ENCODE assay signal across 29 cellular contexts in genomic region chr2:58665156-58665553, GRCh38.
DNase-seq lines count a peak whose midpoint lies in the region; ATAC-seq, FAIRE-seq and TF ChIP-seq lines count a peak whose summit lies in the region.
"Had no signal": no experiment of that assay in that cellular context is flagged by ENCODE, and none has a peak within 500 bp of the region (broad histone marks: within the 10 kb centered on the region; RNA-seq: fewer than 3 reads in every experiment).

No MANE protein-coding gene starts in this region.

- H4K20me1 ChIP-seq in KMS-11 (ENCODE audit: insufficient read depth), result no peaks in the 10 kb centered on the region
- no peaks in the 10 kb centered on the region for H4K20me1 ChIP-seq in K562 (replicated peaks; ENCODE audit: control insufficient read depth, insufficient read depth, low read length)
- H4K20me1 ChIP-seq: BLaER1; BLaER1 treated with 17β-estradiol and CSF1 and Interleukin-3, amounts not matched to agents 10 nM and 100 nM had no signal

- H3K9ac ChIP-seq in KMS-11 (no peak overlapping the region), K562 (ENCODE audit: insufficient read depth in 1 of 2, low read depth in 2 of 2, low read length in 2 of 2) (no peak overlapping the region)
- H3K9ac ChIP-seq: BLaER1; BLaER1 treated with 17β-estradiol and CSF1 and Interleukin-3, amounts not matched to agents 10 nM and 100 nM had no signal

- BruUV-seq in K562 (replicated peaks; lab: Mats Ljungman, UMichigan), result no TSS peak

- peaks cover 3% of the 10 kb centered on the region for H3K9me3 ChIP-seq in K562 (replicated peaks; ENCODE audit: control insufficient read depth, insufficient read depth, low read depth, low read length)
- H3K9me3 ChIP-seq: A549, BE2C, BLaER1, Caco-2 had no signal

- no peak for TF ChIP-seq EP300 in K562 (IDR thresholded peaks at IDR 0.05; ENCODE audit: low read length)

- no peaks in the 10 kb centered on the region for H3K79me2 ChIP-seq in KMS-11 (ENCODE audit: insufficient read depth, low read depth)
- H3K79me2 ChIP-seq in K562 (ENCODE audit: control insufficient read depth, insufficient read depth, low read length), result no peaks in the 10 kb centered on the region

- peak; percentile 32; the same call in 1 of the 3 replicates for ATAC-seq in K562
- ATAC-seq: A549; CD8-positive, alpha-beta T cell had no signal

- DNase-seq in K562 (ENCODE audit: extremely low read depth in 1 of 4, low spot score in 3 of 4) (no peak), NCI-H187 treated with DMSO at 0.1 percent for 48 hours (lab: John Stamatoyannopoulos, UW) (no peak), DMS153 (lab: John Stamatoyannopoulos, UW) (no peak)
- DNase-seq in activated naive CD4-positive, alpha-beta T cell treated with Interleukin-2 at 50 U/mL for 16 hours, result no peak
- DNase-seq: 8988T; ACHN; AML-193; BE2C; C1 segment of cervical spinal cord; Caco-2; Calu3; CD4-positive, alpha-beta memory T cell; CD4-positive, alpha-beta T cell; CD4-positive, CD25-positive, alpha-beta regulatory T cell; CD8-positive, alpha-beta memory T cell; CD8-positive, alpha-beta T cell; DMS 273 treated with DMSO at 0.1 percent for 48 hours; DMS79; DMS79 treated with DMSO at 0.1 percent for 48 hours; DND-41; EL had no signal

- FAIRE-seq in K562 (lab: Jason Lieb, UNC), result no peak
- FAIRE-seq: A204.1 had no signal

- H3K27me3 ChIP-seq in KMS-11 (ENCODE audit: insufficient read depth, low read depth), result no peaks in the 10 kb centered on the region
- H3K27me3 ChIP-seq in K562 (ENCODE audit: control insufficient read depth in 2 of 2, insufficient read depth in 2 of 2, low read length in 2 of 2), result no peaks in the 10 kb centered on the region
- H3K27me3 ChIP-seq: BE2C; BLaER1; BLaER1 treated with 17β-estradiol and CSF1 and Interleukin-3, amounts not matched to agents 10 nM and 100 nM had no signal

- in situ Hi-C loops in K562 (cut with MboI), result no loop called here

- H3K27ac ChIP-seq in KMS-11 (peak overlapping the region; percentile 6; the same call in 1 of the 2 replicates), VCaP (peak overlapping the region; percentile 48), K562 (ENCODE audit: extremely low read depth, low read depth, low read length) (peak overlapping the region; percentile 85; the same call in 2 of the 3 replicates)
- H3K27ac ChIP-seq: 22Rv1; A549; BLaER1; BLaER1 treated with 17β-estradiol and CSF1 and Interleukin-3, amounts not matched to agents 10 nM and 100 nM; C4-2B had no signal

- H3K9me1 ChIP-seq in K562 (ENCODE audit: control insufficient read depth, insufficient read depth, low read length), result no peaks in the 10 kb centered on the region

- intact Hi-C loops in K562 (cut with micrococcal nuclease), result loop anchor here (5.0 kb wide), 1 partner anchor 58 kb away; no protein-coding TSS in a partner anchor

- H3K4me1 ChIP-seq in KMS-11 (ENCODE audit: low read depth, poor library complexity, severe bottlenecking) (no peaks in the 10 kb centered on the region), K562 (replicated peaks in 1 of 2; ENCODE audit: control insufficient read depth in 2 of 2, insufficient read depth in 2 of 2, low read length in 2 of 2) (peaks cover 4 to 30% of the 10 kb centered on the region in 2 experiments; a peak in 4 of 5 replicates)
- H3K4me1 ChIP-seq: A549; BE2C; BLaER1; BLaER1 treated with 17β-estradiol and CSF1 and Interleukin-3, amounts not matched to agents 10 nM and 100 nM had no signal

- CTCF ChIA-PET in K562 (lab: Yijun Ruan, JAX; ENCODE audit: low intra/inter-chr PET ratio), result no interaction called here

- no peak overlapping the region for H3K4me3 ChIP-seq in KMS-11 (IDR thresholded peaks at IDR 0.05; ENCODE audit: insufficient read depth, low read depth, low read length)
- no peak overlapping the region for H3K4me3 ChIP-seq in K562
- H3K4me3 ChIP-seq: A549; BLaER1; BLaER1 treated with 17β-estradiol and CSF1 and Interleukin-3, amounts not matched to agents 10 nM and 100 nM had no signal

- WGBS in K562 (ENCODE audit: insufficient coverage, low coverage, missing lambda C conversion rate), result 37% methylated on average over 3 of the region's 3 CpGs

- TF ChIP-seq CTCF in KMS-11 (conservative IDR thresholded peaks at IDR 0.05; ENCODE audit: low read depth, low read length), result no peak
- no peak for TF ChIP-seq CTCF in VCaP (conservative IDR thresholded peaks at IDR 0.05)
- TF ChIP-seq CTCF in K562 (IDR thresholded peaks at IDR 0.05 in 2 of 3, conservative IDR thresholded peaks at IDR 0.05 in 1 of 3; ENCODE audit: insufficient read depth in 2 of 3, low read depth in 1 of 3, low read length in 3 of 3), result no peak

- H3K36me3 ChIP-seq in KMS-11 (ENCODE audit: insufficient read depth) (no peaks in the 10 kb centered on the region), K562 (ENCODE audit: control insufficient read depth, insufficient read depth, low read length) (no peaks in the 10 kb centered on the region)
- H3K36me3 ChIP-seq: BE2C; BLaER1; BLaER1 treated with 17β-estradiol and CSF1 and Interleukin-3, amounts not matched to agents 10 nM and 100 nM had no signal

- H3K4me2 ChIP-seq in KMS-11 (no peak overlapping the region), K562 (ENCODE audit: insufficient read depth, low read length) (no peak overlapping the region)
- H3K4me2 ChIP-seq: A549; BLaER1; BLaER1 treated with 17β-estradiol and CSF1 and Interleukin-3, amounts not matched to agents 10 nM and 100 nM had no signal

- POLR2A ChIA-PET in K562 (lab: Yijun Ruan, JAX), result interaction anchor here (2.7 kb wide), 1 partner anchor 8 kb away, joined by 6 read pairs; no protein-coding TSS in a partner anchor

- no peak for TF ChIP-seq POLR2A in K562 (conservative IDR thresholded peaks at IDR 0.05)

- no peak for TF ChIP-seq RAD21 in K562 (CRISPR knock-in tag; conservative IDR thresholded peaks at IDR 0.05 in 1 of 2, IDR thresholded peaks at IDR 0.05 in 1 of 2)

- no peak overlapping the region for H2AFZ ChIP-seq in KMS-11 (ENCODE audit: low read depth)
- H2AFZ ChIP-seq in K562 (ENCODE audit: low read depth, low read length), result peak overlapping the region; percentile 73

TF ChIP-seq in K562, 482 proteins besides CTCF, POLR2A, EP300 and RAD21:
- TF ChIP-seq ZNF766 (CRISPR knock-in tag; conservative IDR thresholded peaks at IDR 0.05), result 0 out of 2 replicates have a peak, but pooled peaks have one; percentile 47
- no peak for TF ChIP-seq ZNF695 (CRISPR knock-in tag; IDR thresholded peaks at IDR 0.05)
- 0 out of 2 replicates have a peak, but pooled peaks have one; percentile 34 for TF ChIP-seq PTRF (tag; IDR thresholded peaks at IDR 0.05)
- TF ChIP-seq, protein P1, sequence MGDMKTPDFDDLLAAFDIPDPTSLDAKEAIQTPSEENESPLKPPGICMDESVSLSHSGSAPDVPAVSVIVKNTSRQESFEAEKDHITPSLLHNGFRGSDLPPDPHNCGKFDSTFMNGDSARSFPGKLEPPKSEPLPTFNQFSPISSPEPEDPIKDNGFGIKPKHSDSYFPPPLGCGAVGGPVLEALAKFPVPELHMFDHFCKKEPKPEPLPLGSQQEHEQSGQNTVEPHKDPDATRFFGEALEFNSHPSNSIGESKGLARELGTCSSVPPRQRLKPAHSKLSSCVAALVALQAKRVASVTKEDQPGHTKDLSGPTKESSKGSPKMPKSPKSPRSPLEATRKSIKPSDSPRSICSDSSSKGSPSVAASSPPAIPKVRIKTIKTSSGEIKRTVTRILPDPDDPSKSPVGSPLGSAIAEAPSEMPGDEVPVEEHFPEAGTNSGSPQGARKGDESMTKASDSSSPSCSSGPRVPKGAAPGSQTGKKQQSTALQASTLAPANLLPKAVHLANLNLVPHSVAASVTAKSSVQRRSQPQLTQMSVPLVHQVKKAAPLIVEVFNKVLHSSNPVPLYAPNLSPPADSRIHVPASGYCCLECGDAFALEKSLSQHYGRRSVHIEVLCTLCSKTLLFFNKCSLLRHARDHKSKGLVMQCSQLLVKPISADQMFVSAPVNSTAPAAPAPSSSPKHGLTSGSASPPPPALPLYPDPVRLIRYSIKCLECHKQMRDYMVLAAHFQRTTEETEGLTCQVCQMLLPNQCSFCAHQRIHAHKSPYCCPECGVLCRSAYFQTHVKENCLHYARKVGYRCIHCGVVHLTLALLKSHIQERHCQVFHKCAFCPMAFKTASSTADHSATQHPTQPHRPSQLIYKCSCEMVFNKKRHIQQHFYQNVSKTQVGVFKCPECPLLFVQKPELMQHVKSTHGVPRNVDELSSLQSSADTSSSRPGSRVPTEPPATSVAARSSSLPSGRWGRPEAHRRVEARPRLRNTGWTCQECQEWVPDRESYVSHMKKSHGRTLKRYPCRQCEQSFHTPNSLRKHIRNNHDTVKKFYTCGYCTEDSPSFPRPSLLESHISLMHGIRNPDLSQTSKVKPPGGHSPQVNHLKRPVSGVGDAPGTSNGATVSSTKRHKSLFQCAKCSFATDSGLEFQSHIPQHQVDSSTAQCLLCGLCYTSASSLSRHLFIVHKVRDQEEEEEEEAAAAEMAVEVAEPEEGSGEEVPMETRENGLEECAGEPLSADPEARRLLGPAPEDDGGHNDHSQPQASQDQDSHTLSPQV (IDR thresholded peaks at IDR 0.05), result peak; percentile 36; the same call in 1 of the 2 replicates
- peak; percentile 31; the same call in 1 of the 2 replicates for TF ChIP-seq CXXC5 (CRISPR knock-in tag; IDR thresholded peaks at IDR 0.05)
- TF ChIP-seq ZNF589 (CRISPR knock-in tag; IDR thresholded peaks at IDR 0.05; ENCODE audit: low read depth), result no peak
- peak; percentile 54; the same call in 1 of the 2 replicates for TF ChIP-seq DMBX1 (CRISPR knock-in tag; IDR thresholded peaks at IDR 0.05; ENCODE audit: borderline replicate concordance)
- TF ChIP-seq ZNF311 (CRISPR knock-in tag; IDR thresholded peaks at IDR 0.05), result peak; percentile 70; the same call in 1 of the 2 replicates
- 0 out of 2 replicates have a peak, but pooled peaks have one; percentile 28 for TF ChIP-seq ADNP (tag; IDR thresholded peaks at IDR 0.05)
- no peak for TF ChIP-seq MYC (IDR thresholded peaks at IDR 0.05; ENCODE audit: low read depth, low read length)
- no peak for TF ChIP-seq MYC (CRISPR knock-in tag; IDR thresholded peaks at IDR 0.05; ENCODE audit: borderline replicate concordance, low read depth)
TF ChIP-seq in K562: peak in this region for 7.

Comparison
In these comparisons a context has a peak if more than half of its experiments do, and no peak if none do; other contexts are left out.
1. H3K27ac ChIP-seq: peak in every context shown above with its lines; median percentile 85 in K562; 48 in VCaP; 6 in KMS-11.